Comparison of ENCODE assay signal across 10 cellular contexts in the genomic region with DNA sequence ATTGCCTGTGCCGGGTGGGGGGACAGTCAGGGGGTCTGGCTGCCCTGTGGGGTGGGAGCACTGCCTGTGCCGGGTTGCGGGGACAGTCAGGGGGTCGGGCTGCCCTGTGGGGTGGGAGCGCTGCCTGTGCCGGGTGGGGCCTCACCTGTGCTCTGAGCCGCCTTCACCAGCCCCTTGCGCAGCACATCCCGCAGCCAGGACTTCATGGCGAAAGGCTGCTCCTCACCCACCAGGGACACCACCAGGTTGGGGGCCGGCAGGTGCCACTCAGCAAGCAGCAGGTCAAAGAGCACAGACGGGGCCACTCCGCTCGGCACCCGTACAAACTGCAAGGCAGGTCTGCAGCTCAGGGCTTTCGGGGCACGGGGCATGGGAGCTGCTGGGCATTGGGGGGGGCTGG. TPM values are rescaled to one million over a fixed set of nuclear protein-coding genes. Genes with fewer than 3 reads are reported as not detected.
"Had no signal": no experiment of that assay in that cellular context is flagged by ENCODE, and none has a peak within 500 bp of the region (broad histone marks: within the 10 kb centered on the region; RNA-seq: fewer than 3 reads in every experiment).

No MANE protein-coding gene starts in this region.

- H3K36me3 ChIP-seq: HAP-1 had no signal

- H3K4me1 ChIP-seq: HAP-1 had no signal

- FAIRE-seq: HTR-8/SVneo, K562 had no signal

- H3K4me3 ChIP-seq: GM23248, HAP-1, K562 had no signal

- H3K27ac ChIP-seq: GM23248 had no signal

- H3K9ac ChIP-seq: GM23248 had no signal

- H3K9me3 Mint-ChIP-seq: HFFc6 had no signal

- H3K9me3 ChIP-seq: HAP-1 had no signal

- H3K4me3 Mint-ChIP-seq: HFFc6 had no signal

- H2AFZ ChIP-seq: GM23248 had no signal

- H3K27ac Mint-ChIP-seq: HFFc6 had no signal

- ATAC-seq: HCT116, K562 had no signal

- DNase-seq: GM23248, GOT3, H7, HFFc6, IMR-90 had no signal

RNA-seq across cellular contexts. Expression of gene TRPM5, which starts 22.3 kb away (rescaled TPM):
- total RNA-seq: GM23248, H4, H7, HFFc6, IMR-90, K562 had no signal
- polyA plus RNA-seq: GM23248, IMR-90, K562 had no signal

RNA-seq across cellular contexts. Expression of gene KCNQ1, which starts 22.8 kb away (rescaled TPM):
- total RNA-seq: GM23248, HFFc6, IMR-90 had no signal
- polyA plus RNA-seq: GM23248, K562 had no signal
